In the genomic region with DNA sequence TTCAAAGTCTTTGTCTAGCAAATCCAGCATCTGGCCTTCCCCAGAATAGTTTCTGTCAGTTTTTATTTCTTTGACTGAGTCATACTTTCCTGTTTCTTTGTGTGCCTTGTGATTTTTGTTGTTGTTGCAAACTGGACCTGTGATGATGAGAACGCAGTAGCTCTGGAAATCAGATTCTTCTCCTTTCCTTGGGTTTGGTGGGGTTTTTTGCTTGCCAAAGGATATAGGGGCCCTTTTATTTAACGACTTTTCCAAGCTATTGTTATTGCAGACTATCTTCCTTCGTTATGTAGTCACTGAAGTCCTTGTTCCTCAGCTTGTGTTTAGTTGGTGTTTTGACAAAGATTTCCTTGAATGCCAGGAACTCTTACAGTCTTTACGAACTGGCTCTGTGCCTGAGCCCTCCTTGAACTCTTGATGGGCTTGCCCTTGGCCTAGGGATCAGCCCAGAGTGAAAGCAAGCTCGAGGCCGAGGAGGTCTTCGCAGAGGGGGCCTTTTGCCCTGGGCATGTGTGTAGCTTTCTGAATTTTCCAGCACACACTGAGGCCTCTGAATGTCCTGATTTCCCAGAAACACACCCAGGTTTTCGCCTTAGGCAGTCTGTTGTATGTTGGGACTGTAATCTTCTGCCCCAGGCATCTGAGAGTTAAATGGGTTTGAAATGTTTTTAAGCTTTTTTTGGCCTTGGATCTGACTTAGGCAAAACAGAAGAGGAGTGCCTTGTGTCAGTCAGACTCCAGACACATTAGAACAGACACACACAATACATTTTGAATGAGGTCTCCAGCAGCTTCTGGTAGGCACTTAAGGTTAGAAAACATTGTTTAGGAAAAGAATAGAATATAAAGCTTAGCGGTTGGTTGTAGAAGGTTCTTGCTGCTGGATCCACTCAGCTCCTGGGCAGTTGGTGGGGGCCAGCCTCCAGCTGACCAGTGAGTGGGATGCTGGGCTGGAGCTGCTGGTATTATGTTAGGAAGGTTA, we compare ENCODE assay signal across 8 cellular contexts. TPM values are rescaled to one million over a fixed set of nuclear protein-coding genes. Genes with fewer than 3 reads are reported as not detected.
DNase-seq lines count a peak whose midpoint lies in the region; ATAC-seq, FAIRE-seq and TF ChIP-seq lines count a peak whose summit lies in the region.

No MANE protein-coding gene starts in this region.

- 60% methylated on average over 9 of the region's 9 CpGs for WGBS in liver
- WGBS in upper lobe of left lung, 2 donors, result 15 to 18% methylated on average over 6 to 9 of the region's 9 CpGs

- no peak for FAIRE-seq in bronchial epithelial cell (lab: Jason Lieb, UNC)

- H3K27me3 ChIP-seq in bronchial epithelial cell (ENCODE audit: control insufficient read depth, insufficient read depth, low read length) (no peaks in the 10 kb centered on the region), liver (ENCODE audit: control insufficient read depth in 4 of 4, insufficient read depth in 4 of 4, low read length in 3 of 4) (no peaks in the 10 kb centered on the region), upper lobe of left lung (no peaks in the 10 kb centered on the region)

- TF ChIP-seq RAD21 in liver (IDR thresholded peaks at IDR 0.05), result no peak

- H3K9ac ChIP-seq in liver (ENCODE audit: low read depth in 1 of 2, low read length in 2 of 2), result peak overlapping the region in 1 of 2 donors; percentile 58

- DNase-seq in activated naive CD4-positive, alpha-beta T cell treated with Interleukin-2 at 50 U/mL for 16 hours, result no peak
- DNase-seq in bronchial epithelial cell (ENCODE audit: low read depth) (peak; percentile 78), upper lobe of left lung (peak in 1 of 2 donors; percentile 84), DMS 273 (lab: John Stamatoyannopoulos, UW; ENCODE audit: unreplicated experiment) (no peak), LoVo (ENCODE audit: low spot score) (no peak)

- TF ChIP-seq CTCF in bronchial epithelial cell (IDR thresholded peaks at IDR 0.05; ENCODE audit: insufficient read depth, low read length, severe bottlenecking), result no peak
- no peak for TF ChIP-seq CTCF in liver (IDR thresholded peaks at IDR 0.05; ENCODE audit: low read depth, low read length, missing input control)
- TF ChIP-seq CTCF in upper lobe of left lung (IDR thresholded peaks at IDR 0.05), result no peak

- peak in 2 of 4 donors; percentile 12 to 59 for TF ChIP-seq EP300 in upper lobe of left lung (IDR thresholded peaks at IDR 0.05)

- H3K4me3 ChIP-seq in bronchial epithelial cell (ENCODE audit: low read depth, low read length) (no peak overlapping the region), liver (ENCODE audit: low read depth in 1 of 3, low read length in 3 of 3) (no peak overlapping the region), upper lobe of left lung (no peak overlapping the region)

- peaks cover 63% of the 10 kb centered on the region for H3K4me1 Mint-ChIP-seq in activated naive CD4-positive, alpha-beta T cell treated with anti-CD3 and anti-CD28 coated beads, Interleukin-2, amount 50 U/mL, for 24 hours

- H3K4me3 Mint-ChIP-seq in activated naive CD4-positive, alpha-beta T cell treated with anti-CD3 and anti-CD28 coated beads, Interleukin-2, amount 50 U/mL, for 24 hours, result peak overlapping the region; percentile 49

- H3K27ac Mint-ChIP-seq in activated naive CD4-positive, alpha-beta T cell treated with anti-CD3 and anti-CD28 coated beads, Interleukin-2, amount 50 U/mL, for 24 hours, result peak overlapping the region; percentile 83

- ATAC-seq in upper lobe of left lung (ENCODE audit: low FRiP score in 2 of 2), result peak; percentile 66 to 69
- no peak for ATAC-seq in GM18867 (IDR thresholded peaks at IDR 0.05; ENCODE audit: unreplicated experiment)

- no peaks in the 10 kb centered on the region for H3K27me3 Mint-ChIP-seq in activated naive CD4-positive, alpha-beta T cell treated with anti-CD3 and anti-CD28 coated beads, Interleukin-2, amount 50 U/mL, for 24 hours

- peaks cover 6 to 24% (median 11%) of the 10 kb centered on the region in 4 donors for H3K4me1 ChIP-seq in liver (ENCODE audit: control insufficient read depth in 4 of 4, insufficient read depth in 4 of 4, low read length in 3 of 4)
- H3K4me1 ChIP-seq in upper lobe of left lung, result peaks cover 45 to 73% (median 55%) of the 10 kb centered on the region in 4 donors

- no peaks in the 10 kb centered on the region for H3K36me3 Mint-ChIP-seq in activated naive CD4-positive, alpha-beta T cell treated with anti-CD3 and anti-CD28 coated beads, Interleukin-2, amount 50 U/mL, for 24 hours

- peak overlapping the region; percentile 64 to 77 for H3K27ac ChIP-seq in liver (ENCODE audit: low read depth in 1 of 2, low read length in 2 of 2)
- H3K27ac ChIP-seq in upper lobe of left lung, result peak overlapping the region; percentile 72 to 88 (median 83)

- H3K9me3 ChIP-seq in liver (ENCODE audit: control insufficient read depth in 4 of 4, low read length in 3 of 4), result no peaks in the 10 kb centered on the region
- H3K9me3 ChIP-seq in upper lobe of left lung, result no peaks in the 10 kb centered on the region

- peak in 2 of 4 donors; percentile 17 to 25 for TF ChIP-seq POLR2A in upper lobe of left lung (IDR thresholded peaks at IDR 0.05)

- no peaks in the 10 kb centered on the region for H3K9me3 Mint-ChIP-seq in activated naive CD4-positive, alpha-beta T cell treated with anti-CD3 and anti-CD28 coated beads, Interleukin-2, amount 50 U/mL, for 24 hours

- H3K36me3 ChIP-seq in bronchial epithelial cell (ENCODE audit: control insufficient read depth, insufficient read depth, low read length) (peaks cover 4% of the 10 kb centered on the region), liver (ENCODE audit: control insufficient read depth in 4 of 4, insufficient read depth in 3 of 4, low read depth in 1 of 4, low read length in 3 of 4) (no peaks in the 10 kb centered on the region), upper lobe of left lung (no peaks in the 10 kb centered on the region)

TF ChIP-seq in liver, 16 proteins besides CTCF, POLR2A, EP300 and RAD21:
- TF ChIP-seq NR2F2 (IDR thresholded peaks at IDR 0.05), result peak; percentile 87
- peak; percentile 48 to 71 for TF ChIP-seq JUND (IDR thresholded peaks at IDR 0.05)
- TF ChIP-seq FOXA1 (IDR thresholded peaks at IDR 0.05), result no peak
- TF ChIP-seq SP1 (IDR thresholded peaks at IDR 0.05), result no peak
- no peak for TF ChIP-seq EGR1 (IDR thresholded peaks at IDR 0.05; ENCODE audit: low read depth in 2 of 2)

RNA-seq across cellular contexts. Expression of a gene that starts 17.0 kb away (rescaled TPM):
- 38.8 and 44.0 TPM in 2 replicates for total RNA-seq in bronchial epithelial cell
- 10 to 100 TPM; 13.4 to 16.2 TPM for total RNA-seq in liver
- 1 to 10 TPM; 3.1 to 8.3 TPM for polyA plus RNA-seq in liver
- 10 to 100 TPM; 50.8 to 92.7 (median 58.9) TPM for total RNA-seq in upper lobe of left lung
